Comparison of ENCODE assay signal across 10 cellular contexts in the genomic region with DNA sequence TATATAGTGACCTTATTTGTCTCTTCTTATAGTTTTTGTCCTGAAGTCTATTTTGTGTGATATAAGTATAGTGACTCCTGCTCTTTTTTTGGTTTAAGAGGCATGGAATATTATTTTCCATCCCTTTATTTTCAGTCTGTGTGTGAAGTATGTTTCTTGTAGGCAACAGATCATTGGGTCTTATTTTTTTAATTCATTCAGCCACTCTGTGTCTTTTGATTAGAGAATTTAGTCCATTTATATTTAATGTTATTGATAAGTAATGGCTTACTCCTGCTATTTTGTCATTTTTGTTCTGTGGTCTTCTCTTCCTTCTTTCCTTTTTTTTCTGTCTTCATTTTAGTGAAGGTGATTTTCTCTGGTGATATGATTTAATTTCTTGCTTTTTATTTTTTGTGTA.
"Had no signal": no experiment of that assay in that cellular context is flagged by ENCODE, and none has a peak within 500 bp of the region (broad histone marks: within the 10 kb centered on the region; RNA-seq: fewer than 3 reads in every experiment).

No MANE protein-coding gene starts in this region.

- H3K9ac ChIP-seq: GM23248 had no signal

- FAIRE-seq: H1, H54 had no signal

- H3K4me3 ChIP-seq: GM23248, GM23338, HAP-1 had no signal

- H2AFZ ChIP-seq: GM23248, GM23338 had no signal

- H3K4me2 ChIP-seq: GM23338 had no signal

- H3K4me1 ChIP-seq: HAP-1 had no signal

- H3K27ac ChIP-seq: GM23248 had no signal

- ATAC-seq: GM23338 had no signal

- DNase-seq: GM23248, GOT3, H7, H9, HCEC 1CT, HFFc6 had no signal

- H3K36me3 ChIP-seq: HAP-1 had no signal

- H3K9me3 ChIP-seq: HAP-1 had no signal
